1 cellular context compared by ENCODE assay signal in the genomic region with DNA sequence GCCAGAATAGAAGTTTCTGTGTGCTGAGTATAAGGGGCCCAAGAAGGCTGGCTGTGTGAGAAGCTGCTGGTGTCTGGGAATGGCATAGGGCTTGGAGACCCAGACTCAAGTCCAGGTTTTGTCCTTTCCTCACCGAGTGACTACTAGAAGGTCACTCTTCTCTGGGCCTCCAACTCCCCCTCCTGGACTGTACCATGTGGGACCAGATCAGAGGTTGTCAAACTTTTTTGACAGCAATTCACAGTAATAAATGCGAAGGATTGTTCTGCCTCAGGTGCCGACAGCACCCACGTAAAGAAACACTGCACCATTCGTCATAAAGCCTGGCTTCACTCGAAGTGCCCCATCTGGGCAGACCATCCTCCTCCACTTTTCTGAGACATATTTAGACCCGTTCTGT.
TF ChIP-seq lines count a peak whose summit lies in the region.

No MANE protein-coding gene starts in this region.

TF ChIP-seq in Ishikawa, 13 proteins besides CTCF, POLR2A, EP300 and RAD21 (continued from another document):
- no peak for TF ChIP-seq USF1 (IDR thresholded peaks at IDR 0.05)
TF ChIP-seq in Ishikawa: peak in this region for 0.
